ENCODE assay signal across 8 cellular contexts in genomic region chr13:21297452-21297851, GRCh38.
A peak's percentile ranks its signal among the peaks of the same experiment; 100 is the strongest.
DNase-seq lines count a peak whose midpoint lies in the region; ATAC-seq and TF ChIP-seq lines count a peak whose summit lies in the region.

No MANE protein-coding gene starts in this region.

- H3K27ac ChIP-seq in HUES48 (ENCODE audit: low read depth, low read length) = peak overlapping the region; percentile 59
- peak overlapping the region in 1 of 3 donors; percentile 25 for H3K27ac ChIP-seq in right lobe of liver
- H3K27ac ChIP-seq in upper lobe of left lung = peak overlapping the region; percentile 67 to 77 (median 74)

- H3K4me1 ChIP-seq in HUES48 (ENCODE audit: control insufficient read depth, insufficient read depth, low read length) (peaks cover 30% of the 10 kb centered on the region), right lobe of liver (peaks cover 0 to 12% (median 0%) of the 10 kb centered on the region in 4 donors), upper lobe of left lung (peaks cover 13 to 24% (median 19%) of the 10 kb centered on the region in 4 donors)

- H3K9me3 Mint-ChIP-seq in activated naive CD8-positive, alpha-beta T cell treated with anti-CD3 and anti-CD28 coated beads, Interleukin-2, amount 10 ng/mL, durations not matched to agents 7 days and 5 days = no peaks in the 10 kb centered on the region

- H3K9ac ChIP-seq in HUES48 (ENCODE audit: low read depth, low read length) = no peak overlapping the region

- WGBS in right lobe of liver (ENCODE audit: insufficient coverage, low coverage, low lambda C conversion rate, missing lambda C conversion rate) = 60% methylated on average over 2 of the region's 2 CpGs
- 74% methylated on average over 2 of the region's 2 CpGs for WGBS in upper lobe of left lung, 2 donors

- peaks cover 1% of the 10 kb centered on the region for H3K36me3 Mint-ChIP-seq in activated naive CD8-positive, alpha-beta T cell treated with anti-CD3 and anti-CD28 coated beads, Interleukin-2, amount 10 ng/mL, durations not matched to agents 7 days and 5 days

- TF ChIP-seq POLR2A in right lobe of liver (IDR thresholded peaks at IDR 0.05) = no peak
- TF ChIP-seq POLR2A in upper lobe of left lung (IDR thresholded peaks at IDR 0.05) = no peak

- TF ChIP-seq CTCF in right lobe of liver (IDR thresholded peaks at IDR 0.05) (no peak), upper lobe of left lung (IDR thresholded peaks at IDR 0.05) (no peak)

- no peak for TF ChIP-seq EP300 in upper lobe of left lung (IDR thresholded peaks at IDR 0.05)

- peak overlapping the region; percentile 90 for H3K4me3 Mint-ChIP-seq in activated naive CD8-positive, alpha-beta T cell treated with anti-CD3 and anti-CD28 coated beads, Interleukin-2, amount 10 ng/mL, durations not matched to agents 7 days and 5 days

- no peak for ATAC-seq in activated naive CD8-positive, alpha-beta T cell treated with anti-CD3 and anti-CD28 coated beads, Interleukin-2, amount 10 ng/mL, durations not matched to agents 7 days and 5 days (ENCODE audit: low read depth)
- no peak for ATAC-seq in right lobe of liver
- ATAC-seq in upper lobe of left lung (ENCODE audit: low FRiP score in 2 of 2) = no peak
- no peak for ATAC-seq in GM18858 (IDR thresholded peaks at IDR 0.05; ENCODE audit: unreplicated experiment)
- ATAC-seq in HG03025 (IDR thresholded peaks at IDR 0.05; ENCODE audit: low FRiP score, unreplicated experiment) = no peak

- H3K36me3 ChIP-seq in HUES48 (ENCODE audit: control insufficient read depth, insufficient read depth, low read length) (no peaks in the 10 kb centered on the region), right lobe of liver (no peaks in the 10 kb centered on the region), upper lobe of left lung (no peaks in the 10 kb centered on the region)

- intact Hi-C loops in right lobe of liver (cut with DNase I) = loop anchor here (10.0 kb wide), 2 partner anchors 167 to 177 kb away; no protein-coding TSS in a partner anchor

- H3K9me3 ChIP-seq in HUES48 (ENCODE audit: control insufficient read depth, insufficient read depth, low read length) (no peaks in the 10 kb centered on the region), right lobe of liver (no peaks in the 10 kb centered on the region), upper lobe of left lung (no peaks in the 10 kb centered on the region)

- H3K4me3 ChIP-seq in HUES48 (ENCODE audit: low read depth, low read length) = peak overlapping the region; percentile 20; the same call in 1 of the 2 replicates
- peak overlapping the region; percentile 95 to 96 (median 96) for H3K4me3 ChIP-seq in right lobe of liver
- peak overlapping the region in 3 of 4 donors; percentile 76 to 100 (median 90) for H3K4me3 ChIP-seq in upper lobe of left lung

- H3K27me3 Mint-ChIP-seq in activated naive CD8-positive, alpha-beta T cell treated with anti-CD3 and anti-CD28 coated beads, Interleukin-2, amount 10 ng/mL, durations not matched to agents 7 days and 5 days = no peaks in the 10 kb centered on the region

- peaks cover 20% of the 10 kb centered on the region for H3K4me1 Mint-ChIP-seq in activated naive CD8-positive, alpha-beta T cell treated with anti-CD3 and anti-CD28 coated beads, Interleukin-2, amount 10 ng/mL, durations not matched to agents 7 days and 5 days

- DNase-seq in DMS53 (lab: John Stamatoyannopoulos, UW) (peak; percentile 61), right lobe of liver (no peak), upper lobe of left lung (no peak), cerebellar nuclear complex (lab: John Stamatoyannopoulos, UW) (no peak)
- DNase-seq in activated naive CD8-positive, alpha-beta T cell treated with anti-CD3 and anti-CD28 coated beads, Interleukin-2, amount 10 ng/mL, durations not matched to agents 7 days and 5 days = no peak

- POLR2A ChIA-PET in activated naive CD8-positive, alpha-beta T cell treated with anti-CD3 and anti-CD28 coated beads, Interleukin-2, amount 10 ng/mL, durations not matched to agents 7 days and 5 days (lab: Charles Lee) = interaction anchor here (0.7 to 3.0 kb wide), 4 partner anchors 120 to 306 kb away, joined by 4 to 13 read pairs (median 8); partner anchors contain the start of genes MICU2 and ZDHHC20

- H3K27me3 ChIP-seq in HUES48 (ENCODE audit: control insufficient read depth, insufficient read depth, low read length) = no peaks in the 10 kb centered on the region
- no peaks in the 10 kb centered on the region for H3K27me3 ChIP-seq in right lobe of liver
- no peaks in the 10 kb centered on the region for H3K27me3 ChIP-seq in upper lobe of left lung

- peak overlapping the region; percentile 42 for H3K27ac Mint-ChIP-seq in activated naive CD8-positive, alpha-beta T cell treated with anti-CD3 and anti-CD28 coated beads, Interleukin-2, amount 10 ng/mL, durations not matched to agents 7 days and 5 days

Comparison
In these comparisons a context has a peak if more than half of its experiments do, and no peak if none do; other contexts are left out.
1. H3K4me3 ChIP-seq: peak in every context shown above with its lines; median percentile 96 in right lobe of liver; 90 in upper lobe of left lung; 20 in HUES48.